Comparison of ENCODE assay signal across 1 cellular context in the genomic region with DNA sequence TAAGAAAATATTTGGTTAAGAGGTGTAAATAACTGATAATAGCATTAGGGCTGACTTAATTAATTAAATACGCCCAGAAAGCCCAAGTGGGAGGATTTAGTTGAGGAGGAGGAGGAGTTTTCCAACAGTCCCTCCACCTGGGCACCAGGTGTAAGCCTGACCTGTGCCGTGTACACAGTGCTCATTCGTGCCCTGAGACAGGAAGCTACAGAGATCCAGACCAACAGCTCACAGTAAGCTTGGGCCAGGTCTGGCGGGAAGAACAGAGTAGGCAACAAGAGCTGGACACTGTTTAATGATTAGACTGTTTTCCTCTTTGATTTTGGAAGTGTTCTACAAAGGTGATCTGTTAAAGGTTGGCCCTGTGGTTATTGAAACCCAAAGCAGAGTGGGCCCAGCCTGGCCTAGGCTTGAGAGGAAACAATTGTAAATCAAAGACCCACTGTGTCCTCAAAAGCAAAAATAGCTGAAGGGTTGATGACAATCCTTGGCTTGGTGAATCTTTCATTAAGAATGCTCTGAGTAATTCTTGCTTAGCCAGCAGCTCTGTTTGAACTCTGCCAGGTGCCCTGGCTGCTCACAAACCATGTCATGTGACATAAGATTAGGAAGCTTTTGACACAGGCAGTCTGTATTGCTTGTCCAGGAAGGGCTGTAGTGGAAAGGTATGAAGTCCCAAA.
TF ChIP-seq lines count a peak whose summit lies in the region.

No MANE protein-coding gene starts in this region.

TF ChIP-seq in HepG2, 621 proteins besides CTCF, POLR2A, EP300 and RAD21 (continued from another document and continues in another):
- TF ChIP-seq IKZF5 (CRISPR knock-in tag; IDR thresholded peaks at IDR 0.05): 0 out of 2 replicates have a peak, but pooled peaks have one; percentile 37
- 0 out of 2 replicates have a peak, but pooled peaks have one; percentile 11 for TF ChIP-seq ZNF121 (CRISPR knock-in tag; IDR thresholded peaks at IDR 0.05)
- TF ChIP-seq ELF1 (CRISPR knock-in tag; IDR thresholded peaks at IDR 0.05): no peak
- no peak for TF ChIP-seq CREM (IDR thresholded peaks at IDR 0.05)
- no peak for TF ChIP-seq CREM (CRISPR knock-in tag; IDR thresholded peaks at IDR 0.05)
- no peak for TF ChIP-seq GMEB1 (CRISPR knock-in tag; IDR thresholded peaks at IDR 0.05; ENCODE audit: borderline replicate concordance)
- TF ChIP-seq SMYD3 (CRISPR knock-in tag; IDR thresholded peaks at IDR 0.05): no peak
- no peak for TF ChIP-seq ZNF337 (CRISPR knock-in tag; IDR thresholded peaks at IDR 0.05; ENCODE audit: borderline replicate concordance, low read depth)
- TF ChIP-seq ZNF768 (CRISPR knock-in tag; IDR thresholded peaks at IDR 0.05): peak; percentile 27; the same call in 1 of the 2 replicates
- TF ChIP-seq ZUFSP (CRISPR knock-in tag; IDR thresholded peaks at IDR 0.05; ENCODE audit: borderline replicate concordance): no peak
- TF ChIP-seq SAP130 (CRISPR knock-in tag; IDR thresholded peaks at IDR 0.05; ENCODE audit: low read depth): peak; percentile 44
- TF ChIP-seq, protein P1, sequence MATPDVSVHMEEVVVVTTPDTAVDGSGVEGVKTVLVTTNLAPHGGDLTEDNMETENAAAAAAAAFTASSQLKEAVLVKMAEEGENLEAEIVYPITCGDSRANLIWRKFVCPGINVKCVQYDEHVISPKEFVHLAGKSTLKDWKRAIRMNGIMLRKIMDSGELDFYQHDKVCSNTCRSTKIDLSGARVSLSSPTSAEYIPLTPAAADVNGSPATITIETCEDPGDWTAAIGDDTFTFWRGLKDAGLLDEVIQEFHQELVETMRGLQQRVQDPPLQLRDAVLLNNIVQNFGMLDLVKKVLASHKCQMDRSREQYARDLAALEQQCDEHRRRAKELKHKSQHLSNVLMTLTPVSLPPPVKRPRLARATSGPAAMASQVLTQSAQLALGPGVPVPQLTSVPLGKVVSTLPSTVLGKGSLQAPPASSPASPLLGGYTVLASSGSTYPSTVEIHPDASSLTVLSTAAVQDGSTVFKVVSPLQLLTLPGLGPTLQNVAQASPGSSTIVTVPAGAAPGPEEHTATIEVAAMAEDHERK (CRISPR knock-in tag; IDR thresholded peaks at IDR 0.05; ENCODE audit: low read depth): no peak
- TF ChIP-seq ZNF7 (CRISPR knock-in tag; IDR thresholded peaks at IDR 0.05): no peak
- no peak for TF ChIP-seq SMARCC2 (IDR thresholded peaks at IDR 0.05)
- TF ChIP-seq SPEN (CRISPR knock-in tag; IDR thresholded peaks at IDR 0.05; ENCODE audit: low read depth): 0 out of 2 replicates have a peak, but pooled peaks have one; percentile 25
- TF ChIP-seq JUND (CRISPR knock-in tag; IDR thresholded peaks at IDR 0.05): no peak
- TF ChIP-seq SNAPC4 (CRISPR knock-in tag; IDR thresholded peaks at IDR 0.05): no peak
- TF ChIP-seq ZNF790 (CRISPR knock-in tag; IDR thresholded peaks at IDR 0.05; ENCODE audit: borderline replicate concordance): no peak
- no peak for TF ChIP-seq GTF3A (CRISPR knock-in tag; conservative IDR thresholded peaks at IDR 0.05)
- peak; percentile 20; the same call in 1 of the 2 replicates for TF ChIP-seq PAXIP1 (CRISPR knock-in tag; conservative IDR thresholded peaks at IDR 0.05)
- TF ChIP-seq, protein P2, sequence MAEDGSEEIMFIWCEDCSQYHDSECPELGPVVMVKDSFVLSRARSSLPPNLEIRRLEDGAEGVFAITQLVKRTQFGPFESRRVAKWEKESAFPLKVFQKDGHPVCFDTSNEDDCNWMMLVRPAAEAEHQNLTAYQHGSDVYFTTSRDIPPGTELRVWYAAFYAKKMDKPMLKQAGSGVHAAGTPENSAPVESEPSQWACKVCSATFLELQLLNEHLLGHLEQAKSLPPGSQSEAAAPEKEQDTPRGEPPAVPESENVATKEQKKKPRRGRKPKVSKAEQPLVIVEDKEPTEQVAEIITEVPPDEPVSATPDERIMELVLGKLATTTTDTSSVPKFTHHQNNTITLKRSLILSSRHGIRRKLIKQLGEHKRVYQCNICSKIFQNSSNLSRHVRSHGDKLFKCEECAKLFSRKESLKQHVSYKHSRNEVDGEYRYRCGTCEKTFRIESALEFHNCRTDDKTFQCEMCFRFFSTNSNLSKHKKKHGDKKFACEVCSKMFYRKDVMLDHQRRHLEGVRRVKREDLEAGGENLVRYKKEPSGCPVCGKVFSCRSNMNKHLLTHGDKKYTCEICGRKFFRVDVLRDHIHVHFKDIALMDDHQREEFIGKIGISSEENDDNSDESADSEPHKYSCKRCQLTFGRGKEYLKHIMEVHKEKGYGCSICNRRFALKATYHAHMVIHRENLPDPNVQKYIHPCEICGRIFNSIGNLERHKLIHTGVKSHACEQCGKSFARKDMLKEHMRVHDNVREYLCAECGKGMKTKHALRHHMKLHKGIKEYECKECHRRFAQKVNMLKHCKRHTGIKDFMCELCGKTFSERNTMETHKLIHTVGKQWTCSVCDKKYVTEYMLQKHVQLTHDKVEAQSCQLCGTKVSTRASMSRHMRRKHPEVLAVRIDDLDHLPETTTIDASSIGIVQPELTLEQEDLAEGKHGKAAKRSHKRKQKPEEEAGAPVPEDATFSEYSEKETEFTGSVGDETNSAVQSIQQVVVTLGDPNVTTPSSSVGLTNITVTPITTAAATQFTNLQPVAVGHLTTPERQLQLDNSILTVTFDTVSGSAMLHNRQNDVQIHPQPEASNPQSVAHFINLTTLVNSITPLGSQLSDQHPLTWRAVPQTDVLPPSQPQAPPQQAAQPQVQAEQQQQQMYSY (CRISPR knock-in tag; IDR thresholded peaks at IDR 0.05): no peak
- TF ChIP-seq ZNF446 (CRISPR knock-in tag; IDR thresholded peaks at IDR 0.05): no peak
- no peak for TF ChIP-seq ZBTB49 (CRISPR knock-in tag; IDR thresholded peaks at IDR 0.05; ENCODE audit: borderline replicate concordance)
- TF ChIP-seq, protein P3, sequence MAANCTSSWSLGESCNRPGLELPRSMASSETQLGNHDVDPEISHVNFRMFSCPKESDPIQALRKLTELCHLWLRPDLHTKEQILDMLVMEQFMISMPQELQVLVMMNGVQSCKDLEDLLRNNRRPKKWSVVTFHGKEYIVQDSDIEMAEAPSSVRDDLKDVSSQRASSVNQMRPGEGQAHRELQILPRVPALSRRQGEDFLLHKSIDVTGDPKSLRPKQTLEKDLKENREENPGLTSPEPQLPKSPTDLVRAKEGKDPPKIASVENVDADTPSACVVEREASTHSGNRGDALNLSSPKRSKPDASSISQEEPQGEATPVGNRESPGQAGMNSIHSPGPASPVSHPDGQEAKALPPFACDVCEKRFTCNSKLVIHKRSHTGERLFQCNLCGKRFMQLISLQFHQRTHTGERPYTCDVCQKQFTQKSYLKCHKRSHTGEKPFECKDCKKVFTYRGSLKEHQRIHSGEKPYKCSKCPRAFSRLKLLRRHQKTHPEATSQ (CRISPR knock-in tag; IDR thresholded peaks at IDR 0.05; ENCODE audit: borderline replicate concordance): no peak
- TF ChIP-seq RXRA (CRISPR knock-in tag; IDR thresholded peaks at IDR 0.05): no peak
- TF ChIP-seq ZNF558 (CRISPR knock-in tag; IDR thresholded peaks at IDR 0.05; ENCODE audit: borderline replicate concordance): no peak
- peak; percentile 58; the same call in 1 of the 2 replicates for TF ChIP-seq HMG20A (CRISPR knock-in tag; IDR thresholded peaks at IDR 0.05; ENCODE audit: borderline replicate concordance)
- peak; percentile 38 to 46; a peak in 3 of 4 replicates for TF ChIP-seq MAFK (conservative IDR thresholded peaks at IDR 0.05 in 1 of 2, IDR thresholded peaks at IDR 0.05 in 1 of 2; ENCODE audit: low read length in 2 of 2)
